Comparison of ENCODE assay signal across 9 cellular contexts in genomic region chr5:115389799-115390382, GRCh38.
DNase-seq lines count a peak whose midpoint lies in the region; FAIRE-seq and TF ChIP-seq lines count a peak whose summit lies in the region.
"Had no signal": no experiment of that assay in that cellular context is flagged by ENCODE, and none has a peak within 500 bp of the region (broad histone marks: within the 10 kb centered on the region; RNA-seq: fewer than 3 reads in every experiment).

No MANE protein-coding gene starts in this region.

- no peaks in the 10 kb centered on the region for H3K36me3 Mint-ChIP-seq in nephron progenitor cell (ENCODE audit: low read depth)
- H3K36me3 Mint-ChIP-seq: natural killer cell treated with Interleukin-12 subunit alpha and Interleukin-12 subunit beta and Interleukin-15 and Interleukin-18, amount 100 ng/mL, for 72 hours had no signal

- H3K27me3 ChIP-seq in bronchial epithelial cell (ENCODE audit: control insufficient read depth, insufficient read depth, low read length) = no peaks in the 10 kb centered on the region

- H3K4me3 ChIP-seq in GM12865 (ENCODE audit: low read depth, low read length) = no peak overlapping the region
- no peak overlapping the region for H3K4me3 ChIP-seq in bronchial epithelial cell (ENCODE audit: low read depth, low read length)

- no peaks in the 10 kb centered on the region for H3K9me3 Mint-ChIP-seq in nephron progenitor cell
- H3K9me3 Mint-ChIP-seq: natural killer cell treated with Interleukin-12 subunit alpha and Interleukin-12 subunit beta and Interleukin-15 and Interleukin-18, amount 100 ng/mL, for 72 hours had no signal

- DNase-seq in GM12865 (ENCODE audit: low read depth) (peak; percentile 28), HT-29 (ENCODE audit: low spot score) (peak; percentile 27), bronchial epithelial cell (ENCODE audit: low read depth) (no peak), nephron progenitor cell (peak; percentile 17), RWPE1 (ENCODE audit: low spot score) (no peak), HTR-8/SVneo (ENCODE audit: insufficient read length, low spot score) (no peak), NCI-H1417 treated with DMSO at 0.1 percent for 48 hours (lab: John Stamatoyannopoulos, UW) (no peak)
- DNase-seq: NCI-H1436 treated with DMSO at 0.1 percent for 48 hours had no signal

- CTCF ChIA-PET in RWPE1 (lab: Yijun Ruan, JAX) = no interaction called here

- peak; percentile 36 for TF ChIP-seq CTCF in GM12865 (IDR thresholded peaks at IDR 0.05; ENCODE audit: insufficient read depth, low read depth, low read length, missing control alignments)
- peak; percentile 61 for TF ChIP-seq CTCF in bronchial epithelial cell (IDR thresholded peaks at IDR 0.05; ENCODE audit: insufficient read depth, low read length, severe bottlenecking)
- no peak for TF ChIP-seq CTCF in nephron progenitor cell (IDR thresholded peaks at IDR 0.05)
- no peak for TF ChIP-seq CTCF in RWPE1 (conservative IDR thresholded peaks at IDR 0.05; ENCODE audit: low read depth)

- H3K27ac ChIP-seq in RWPE1 = no peak overlapping the region

- H3K27me3 Mint-ChIP-seq in nephron progenitor cell (ENCODE audit: low read depth, poor library complexity) = peaks cover 3% of the 10 kb centered on the region

- no peaks in the 10 kb centered on the region for H3K36me3 ChIP-seq in bronchial epithelial cell (ENCODE audit: control insufficient read depth, insufficient read depth, low read length)

- no peak overlapping the region for H3K4me3 Mint-ChIP-seq in nephron progenitor cell
- H3K4me3 Mint-ChIP-seq: natural killer cell treated with Interleukin-12 subunit alpha and Interleukin-12 subunit beta and Interleukin-15 and Interleukin-18, amount 100 ng/mL, for 72 hours had no signal

- peaks cover 15% of the 10 kb centered on the region for H3K4me1 Mint-ChIP-seq in nephron progenitor cell

- H3K27ac Mint-ChIP-seq in nephron progenitor cell = no peak overlapping the region
- H3K27ac Mint-ChIP-seq: natural killer cell treated with Interleukin-12 subunit alpha and Interleukin-12 subunit beta and Interleukin-15 and Interleukin-18, amount 100 ng/mL, for 72 hours had no signal

- POLR2A ChIA-PET in RWPE1 (lab: Yijun Ruan, JAX; ENCODE audit: low non-redundant PET) = no interaction called here

- no peak for FAIRE-seq in bronchial epithelial cell (lab: Jason Lieb, UNC)
- no peak for FAIRE-seq in HTR-8/SVneo (lab: Jason Lieb, UNC)

Comparison
In these comparisons a context has a peak if more than half of its experiments do, and no peak if none do; other contexts are left out.
1. DNase-seq: peak in GM12865 (single experiment), HT-29 (single experiment) and nephron progenitor cell (single experiment); none in bronchial epithelial cell (single experiment), RWPE1 (single experiment), HTR-8/SVneo (single experiment) and NCI-H1417 treated with DMSO at 0.1 percent for 48 hours (single experiment).
2. CTCF ChIP-seq: peak in GM12865 (single experiment) and bronchial epithelial cell (single experiment); none in nephron progenitor cell (single experiment) and RWPE1 (single experiment).